In the genomic region with DNA sequence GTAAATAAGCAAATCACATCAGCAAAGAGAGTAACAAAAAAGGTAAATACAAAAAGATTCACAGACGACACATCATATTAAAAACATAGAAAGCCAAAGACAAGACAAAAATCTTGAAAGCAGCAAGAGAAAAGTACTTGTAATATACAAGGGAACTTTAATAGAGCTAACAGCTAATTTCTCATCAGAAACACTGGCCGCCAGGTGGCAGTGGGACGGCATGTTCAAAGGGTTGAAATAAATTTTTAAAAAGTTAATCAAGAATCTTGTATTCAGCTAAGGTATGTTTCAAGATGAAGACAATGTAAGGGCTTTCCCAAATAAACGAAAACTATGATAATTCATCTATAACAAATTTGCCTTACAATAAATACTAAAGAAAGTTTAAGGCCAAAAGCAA, we compare ENCODE assay signal across 11 cellular contexts.
DNase-seq lines count a peak whose midpoint lies in the region; ATAC-seq and TF ChIP-seq lines count a peak whose summit lies in the region.
"Had no signal": no experiment of that assay in that cellular context is flagged by ENCODE, and none has a peak within 500 bp of the region (broad histone marks: within the 10 kb centered on the region; RNA-seq: fewer than 3 reads in every experiment).

No MANE protein-coding gene starts in this region.

- no peak overlapping the region for H2BK5ac ChIP-seq in mesendoderm (ENCODE audit: low read length)

- no peaks in the 10 kb centered on the region for H3K79me1 ChIP-seq in mesendoderm (ENCODE audit: low read length)

- H3K27me3 ChIP-seq in mesendoderm (ENCODE audit: insufficient read depth, low read length, poor library complexity) = no peaks in the 10 kb centered on the region
- H3K27me3 ChIP-seq in spleen (replicated peaks in 1 of 7) = no peaks in the 10 kb centered on the region

- peak; percentile 4 for DNase-seq in NCI-H2171 treated with DMSO at 0.1 percent for 48 hours (lab: John Stamatoyannopoulos, UW)
- no peak for DNase-seq in NCI-H2171 (lab: John Stamatoyannopoulos, UW)
- DNase-seq in WTC11 (ENCODE audit: low spot score) = peak; percentile 42
- peak; percentile 13 for DNase-seq in mesendoderm
- DNase-seq in NCI-H345 treated with DMSO at 0.1 percent for 48 hours (lab: John Stamatoyannopoulos, UW; ENCODE audit: unreplicated experiment) = no peak
- DNase-seq in spleen = no peak
- DNase-seq: activated naive CD8-positive, alpha-beta T cell treated with anti-CD3 and anti-CD28 coated beads for 36 hours; head of caudate nucleus; stimulated activated naive B cell treated with anti-CD40 and anti-IgM and Interleukin-4, amounts not matched to agents 10 μg/mL and 1 μg/mL and 100 μg/mL, for 72 hours had no signal

- H4K8ac ChIP-seq in mesendoderm (ENCODE audit: low read depth, low read length) = no peak overlapping the region

- H3K23ac ChIP-seq in mesendoderm (ENCODE audit: low read length) = no peak overlapping the region

- no peaks in the 10 kb centered on the region for H3K9me3 ChIP-seq in spleen

- POLR2A ChIA-PET in WTC11 (lab: Charles Lee) = no interaction called here

- H3K18ac ChIP-seq in mesendoderm (ENCODE audit: low read length) = no peak overlapping the region

- intact Hi-C loops in spleen (cut with DNase I; ENCODE audit: low total_unique reads) = no loop called here

- no peak overlapping the region for H3K4ac ChIP-seq in mesendoderm (ENCODE audit: low read depth, low read length)

- H3K4me2 ChIP-seq in mesendoderm (ENCODE audit: low read length) = no peak overlapping the region

- H2AK5ac ChIP-seq in mesendoderm (ENCODE audit: low read length) = no peak overlapping the region

- H3K4me3 Mint-ChIP-seq in WTC11 = no peak overlapping the region
- H3K4me3 Mint-ChIP-seq: activated naive CD8-positive, alpha-beta T cell treated with anti-CD3 and anti-CD28 coated beads for 36 hours; stimulated activated naive B cell treated with anti-CD40 and anti-IgM and Interleukin-4, amounts not matched to agents 10 μg/mL and 1 μg/mL and 100 μg/mL, for 72 hours had no signal

- H3K9me3 Mint-ChIP-seq in WTC11 = peaks cover 8% of the 10 kb centered on the region
- H3K9me3 Mint-ChIP-seq: activated naive CD8-positive, alpha-beta T cell treated with anti-CD3 and anti-CD28 coated beads for 36 hours had no signal

- no peak overlapping the region for H2BK15ac ChIP-seq in mesendoderm (replicated peaks; ENCODE audit: low read depth)

- H2BK120ac ChIP-seq in mesendoderm (ENCODE audit: low read depth, low read length) = no peak overlapping the region

- no peaks in the 10 kb centered on the region for H3K4me1 Mint-ChIP-seq in WTC11
- H3K4me1 Mint-ChIP-seq: activated naive CD8-positive, alpha-beta T cell treated with anti-CD3 and anti-CD28 coated beads for 36 hours; stimulated activated naive B cell treated with anti-CD40 and anti-IgM and Interleukin-4, amounts not matched to agents 10 μg/mL and 1 μg/mL and 100 μg/mL, for 72 hours had no signal

- H3K56ac ChIP-seq in mesendoderm (ENCODE audit: low read length) = no peak overlapping the region

- H3K9ac ChIP-seq in mesendoderm (ENCODE audit: low read length) = no peak overlapping the region

- no peaks in the 10 kb centered on the region for H3K27me3 Mint-ChIP-seq in WTC11 (ENCODE audit: low read depth)
- H3K27me3 Mint-ChIP-seq: activated naive CD8-positive, alpha-beta T cell treated with anti-CD3 and anti-CD28 coated beads for 36 hours; stimulated activated naive B cell treated with anti-CD40 and anti-IgM and Interleukin-4, amounts not matched to agents 10 μg/mL and 1 μg/mL and 100 μg/mL, for 72 hours had no signal

- H3K4me3 ChIP-seq in mesendoderm (ENCODE audit: low read length) (no peak overlapping the region), spleen (no peak overlapping the region)

- ATAC-seq in HG02885 (IDR thresholded peaks at IDR 0.05; ENCODE audit: poor library complexity, unreplicated experiment) (peak; percentile 49), WTC11 (no peak), GM18873 (IDR thresholded peaks at IDR 0.05; ENCODE audit: low FRiP score, unreplicated experiment) (no peak)
- ATAC-seq: stimulated activated naive B cell treated with anti-CD40 and anti-IgM and Interleukin-4, amounts not matched to agents 10 μg/mL and 1 μg/mL and 100 μg/mL, for 72 hours had no signal

- H3K79me2 ChIP-seq in mesendoderm (ENCODE audit: control insufficient read depth, insufficient read depth, low read length) = no peaks in the 10 kb centered on the region

- H3K4me1 ChIP-seq in mesendoderm (ENCODE audit: control insufficient read depth, low read depth, low read length) = no peaks in the 10 kb centered on the region
- no peaks in the 10 kb centered on the region for H3K4me1 ChIP-seq in spleen

- peak; percentile 43 for TF ChIP-seq CTCF in WTC11 (IDR thresholded peaks at IDR 0.05)
- no peak for TF ChIP-seq CTCF in spleen (IDR thresholded peaks at IDR 0.05 in 8 of 11, conservative IDR thresholded peaks at IDR 0.05 in 3 of 11)

- TF ChIP-seq POLR2A in spleen (IDR thresholded peaks at IDR 0.05) = no peak

- H3K36me3 Mint-ChIP-seq in WTC11 = no peaks in the 10 kb centered on the region
- H3K36me3 Mint-ChIP-seq: activated naive CD8-positive, alpha-beta T cell treated with anti-CD3 and anti-CD28 coated beads for 36 hours; stimulated activated naive B cell treated with anti-CD40 and anti-IgM and Interleukin-4, amounts not matched to agents 10 μg/mL and 1 μg/mL and 100 μg/mL, for 72 hours had no signal

- no peak overlapping the region for H4K5ac ChIP-seq in mesendoderm (ENCODE audit: low read length)

- H3K36me3 ChIP-seq in mesendoderm (ENCODE audit: control insufficient read depth, insufficient read depth, low read length) (no peaks in the 10 kb centered on the region), spleen (no peaks in the 10 kb centered on the region)

- CTCF ChIA-PET in WTC11 (lab: Charles Lee) = interaction anchor here (0.6 to 1.0 kb wide), 6 partner anchors 10 to 159 kb away, joined by 3 to 7 read pairs (median 3); no protein-coding TSS in a partner anchor

- WGBS in mesendoderm (ENCODE audit: extremely low coverage, insufficient coverage, low lambda C conversion rate) = no CpG with 5 or more reads among the region's 4 CpGs
- 36 to 53% (median 40%) methylated on average over 4 of the region's 4 CpGs for WGBS in spleen, 5 donors

- no peak overlapping the region for H3K27ac Mint-ChIP-seq in WTC11
- H3K27ac Mint-ChIP-seq: activated naive CD8-positive, alpha-beta T cell treated with anti-CD3 and anti-CD28 coated beads for 36 hours; stimulated activated naive B cell treated with anti-CD40 and anti-IgM and Interleukin-4, amounts not matched to agents 10 μg/mL and 1 μg/mL and 100 μg/mL, for 72 hours had no signal

- H3K27ac ChIP-seq in mesendoderm (ENCODE audit: low read depth, low read length) (no peak overlapping the region), spleen (no peak overlapping the region)

TF ChIP-seq in WTC11, 78 proteins besides CTCF, POLR2A, EP300 and RAD21 (continues in another document):
- TF ChIP-seq FOXJ3 (CRISPR knock-in tag; IDR thresholded peaks at IDR 0.05; ENCODE audit: borderline replicate concordance) = no peak
- no peak for TF ChIP-seq FOXK1 (CRISPR knock-in tag; IDR thresholded peaks at IDR 0.05)
- TF ChIP-seq, protein P1, sequence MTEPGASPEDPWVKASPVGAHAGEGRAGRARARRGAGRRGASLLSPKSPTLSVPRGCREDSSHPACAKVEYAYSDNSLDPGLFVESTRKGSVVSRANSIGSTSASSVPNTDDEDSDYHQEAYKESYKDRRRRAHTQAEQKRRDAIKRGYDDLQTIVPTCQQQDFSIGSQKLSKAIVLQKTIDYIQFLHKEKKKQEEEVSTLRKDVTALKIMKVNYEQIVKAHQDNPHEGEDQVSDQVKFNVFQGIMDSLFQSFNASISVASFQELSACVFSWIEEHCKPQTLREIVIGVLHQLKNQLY (CRISPR knock-in tag; IDR thresholded peaks at IDR 0.05) = no peak
- TF ChIP-seq, protein P2, sequence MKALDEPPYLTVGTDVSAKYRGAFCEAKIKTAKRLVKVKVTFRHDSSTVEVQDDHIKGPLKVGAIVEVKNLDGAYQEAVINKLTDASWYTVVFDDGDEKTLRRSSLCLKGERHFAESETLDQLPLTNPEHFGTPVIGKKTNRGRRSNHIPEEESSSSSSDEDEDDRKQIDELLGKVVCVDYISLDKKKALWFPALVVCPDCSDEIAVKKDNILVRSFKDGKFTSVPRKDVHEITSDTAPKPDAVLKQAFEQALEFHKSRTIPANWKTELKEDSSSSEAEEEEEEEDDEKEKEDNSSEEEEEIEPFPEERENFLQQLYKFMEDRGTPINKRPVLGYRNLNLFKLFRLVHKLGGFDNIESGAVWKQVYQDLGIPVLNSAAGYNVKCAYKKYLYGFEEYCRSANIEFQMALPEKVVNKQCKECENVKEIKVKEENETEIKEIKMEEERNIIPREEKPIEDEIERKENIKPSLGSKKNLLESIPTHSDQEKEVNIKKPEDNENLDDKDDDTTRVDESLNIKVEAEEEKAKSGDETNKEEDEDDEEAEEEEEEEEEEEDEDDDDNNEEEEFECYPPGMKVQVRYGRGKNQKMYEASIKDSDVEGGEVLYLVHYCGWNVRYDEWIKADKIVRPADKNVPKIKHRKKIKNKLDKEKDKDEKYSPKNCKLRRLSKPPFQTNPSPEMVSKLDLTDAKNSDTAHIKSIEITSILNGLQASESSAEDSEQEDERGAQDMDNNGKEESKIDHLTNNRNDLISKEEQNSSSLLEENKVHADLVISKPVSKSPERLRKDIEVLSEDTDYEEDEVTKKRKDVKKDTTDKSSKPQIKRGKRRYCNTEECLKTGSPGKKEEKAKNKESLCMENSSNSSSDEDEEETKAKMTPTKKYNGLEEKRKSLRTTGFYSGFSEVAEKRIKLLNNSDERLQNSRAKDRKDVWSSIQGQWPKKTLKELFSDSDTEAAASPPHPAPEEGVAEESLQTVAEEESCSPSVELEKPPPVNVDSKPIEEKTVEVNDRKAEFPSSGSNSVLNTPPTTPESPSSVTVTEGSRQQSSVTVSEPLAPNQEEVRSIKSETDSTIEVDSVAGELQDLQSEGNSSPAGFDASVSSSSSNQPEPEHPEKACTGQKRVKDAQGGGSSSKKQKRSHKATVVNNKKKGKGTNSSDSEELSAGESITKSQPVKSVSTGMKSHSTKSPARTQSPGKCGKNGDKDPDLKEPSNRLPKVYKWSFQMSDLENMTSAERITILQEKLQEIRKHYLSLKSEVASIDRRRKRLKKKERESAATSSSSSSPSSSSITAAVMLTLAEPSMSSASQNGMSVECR (CRISPR knock-in tag; IDR thresholded peaks at IDR 0.05; ENCODE audit: borderline replicate concordance) = no peak
- TF ChIP-seq, protein P3, sequence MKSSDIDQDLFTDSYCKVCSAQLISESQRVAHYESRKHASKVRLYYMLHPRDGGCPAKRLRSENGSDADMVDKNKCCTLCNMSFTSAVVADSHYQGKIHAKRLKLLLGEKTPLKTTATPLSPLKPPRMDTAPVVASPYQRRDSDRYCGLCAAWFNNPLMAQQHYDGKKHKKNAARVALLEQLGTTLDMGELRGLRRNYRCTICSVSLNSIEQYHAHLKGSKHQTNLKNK (CRISPR knock-in tag; IDR thresholded peaks at IDR 0.05) = no peak
- TF ChIP-seq, protein P4, sequence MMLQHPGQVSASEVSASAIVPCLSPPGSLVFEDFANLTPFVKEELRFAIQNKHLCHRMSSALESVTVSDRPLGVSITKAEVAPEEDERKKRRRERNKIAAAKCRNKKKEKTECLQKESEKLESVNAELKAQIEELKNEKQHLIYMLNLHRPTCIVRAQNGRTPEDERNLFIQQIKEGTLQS (CRISPR knock-in tag; conservative IDR thresholded peaks at IDR 0.05) = no peak

Comparison
In these comparisons a context has a peak if more than half of its experiments do, and no peak if none do; other contexts are left out.
1. DNase-seq: peak in NCI-H2171 treated with DMSO at 0.1 percent for 48 hours (single experiment), WTC11 (single experiment) and mesendoderm (single experiment); none in NCI-H2171 (single experiment), NCI-H345 treated with DMSO at 0.1 percent for 48 hours (single experiment) and spleen (single experiment).